ENCODE assay signal across 8 cellular contexts in genomic region chr16:4371481-4372314, GRCh38. TPM values are rescaled to one million over a fixed set of nuclear protein-coding genes. Genes with fewer than 3 reads are reported as not detected.
DNase-seq lines count a peak whose midpoint lies in the region; TF ChIP-seq lines count a peak whose summit lies in the region.

VASN (plus strand) TSS chr16:4371848; CDS start chr16:4380878, 9,030 bp downstream.

- H3K27me3 Mint-ChIP-seq in endodermal cell (ENCODE audit: insufficient read depth): no peaks in the 10 kb centered on the region

- H3K4me3 ChIP-seq in NB4 (ENCODE audit: low read depth, low read length): peak within 1 kb of the TSS; percentile 46
- H3K4me3 ChIP-seq in endodermal cell (ENCODE audit: low read length): peak within 1 kb of the TSS; percentile 82
- H3K4me3 ChIP-seq in mesodermal cell (ENCODE audit: extremely low read depth, insufficient read depth, low read length, poor library complexity, severe bottlenecking): peak within 1 kb of the TSS; percentile 70

- peak within 1 kb of the TSS; percentile 64 for H3K9ac ChIP-seq in endodermal cell (ENCODE audit: extremely low read depth, low read length, poor library complexity, severe bottlenecking)

- H3K27me3 ChIP-seq in endodermal cell (ENCODE audit: control insufficient read depth, insufficient read depth, low read length, poor library complexity, severe bottlenecking): no peaks in the 10 kb centered on the region

- peak; percentile 58 for TF ChIP-seq POLR2A in GM19099 (IDR thresholded peaks at IDR 0.05; ENCODE audit: extremely low read depth, insufficient read length, low read depth)
- TF ChIP-seq POLR2A in NB4 (IDR thresholded peaks at IDR 0.05; ENCODE audit: extremely low read depth, insufficient read length): no peak

- H3K27ac Mint-ChIP-seq in endodermal cell: peak within 1 kb of the TSS; percentile 48

- no peaks in the 10 kb centered on the region for H3K9me3 ChIP-seq in endodermal cell (ENCODE audit: control insufficient read depth, low read length)
- H3K9me3 ChIP-seq in mesodermal cell (ENCODE audit: control insufficient read depth, low read length): no peaks in the 10 kb centered on the region

- H3K36me3 ChIP-seq in endodermal cell (ENCODE audit: control insufficient read depth, insufficient read depth, low read length) (no peaks in the 10 kb centered on the region), mesodermal cell (ENCODE audit: control insufficient read depth, insufficient read depth, low read length) (peaks cover 3% of the 10 kb centered on the region)

- WGBS in endodermal cell (ENCODE audit: insufficient coverage in 1 of 2, insufficient read length in 1 of 2), 2 experiments: 6 to 8% methylated on average over 31 to 86 of the region's 86 CpGs
- 5 to 7% methylated on average over 50 to 60 of the region's 86 CpGs for WGBS in mesodermal cell (ENCODE audit: insufficient coverage in 2 of 2), 2 experiments

- peak within 1 kb of the TSS; percentile 71 for H3K4me3 Mint-ChIP-seq in endodermal cell

- H3K9me3 Mint-ChIP-seq in endodermal cell: no peaks in the 10 kb centered on the region

- no peaks in the 10 kb centered on the region for H3K36me3 Mint-ChIP-seq in endodermal cell (ENCODE audit: low read depth)

- DNase-seq in NB4 (ENCODE audit: low read depth): peak; percentile 68
- DNase-seq in activated CD8-positive, alpha-beta memory T cell treated with anti-CD3 and anti-CD28 coated beads, Interleukin-2, amount 50 U/mL, for 24 hours (ENCODE audit: extremely low read depth): peak; percentile 35
- peak; percentile 92 for DNase-seq in endodermal cell
- peak; percentile 65 for DNase-seq in stimulated activated CD8-positive, alpha-beta memory T cell treated with anti-CD3 and anti-CD28 coated beads, Interleukin-15, amount 100 ng/mL, for 24 hours (ENCODE audit: low read depth)
- no peak for DNase-seq in NCI-H2227 treated with DMSO at 0.1 percent for 48 hours (lab: John Stamatoyannopoulos, UW)

- H3K4me1 ChIP-seq in endodermal cell (ENCODE audit: control insufficient read depth, insufficient read depth, low read length): peaks cover 27% of the 10 kb centered on the region
- H3K4me1 ChIP-seq in mesodermal cell (ENCODE audit: control insufficient read depth, insufficient read depth, low read length, poor library complexity, severe bottlenecking): peaks cover 58% of the 10 kb centered on the region

- no peak for TF ChIP-seq CTCF in 22Rv1 (IDR thresholded peaks at IDR 0.05)
- TF ChIP-seq CTCF in NB4 (IDR thresholded peaks at IDR 0.05; ENCODE audit: low read depth, low read length): no peak
- TF ChIP-seq CTCF in endodermal cell (conservative IDR thresholded peaks at IDR 0.05): no peak

- H3K4me1 Mint-ChIP-seq in endodermal cell: peaks cover 21% of the 10 kb centered on the region

- H3K27ac ChIP-seq in 22Rv1 (peak within 1 kb of the TSS; percentile 29; the same call in 1 of the 2 replicates), endodermal cell (ENCODE audit: low read depth, low read length) (no peak within 1 kb of the TSS), mesodermal cell (ENCODE audit: low read depth, low read length, severe bottlenecking) (peak within 1 kb of the TSS; percentile 59)

RNA-seq across cellular contexts. Expression of gene VASN, which starts in this region (rescaled TPM):
- total RNA-seq in endodermal cell: 10 to 100 TPM; 10.4 to 12.1 TPM
- 11.5 TPM for polyA plus RNA-seq in endodermal cell (2013, experiment 1 of 2)
- 11.6 TPM for polyA plus RNA-seq in endodermal cell (2013, experiment 2 of 2)
- polyA plus RNA-seq in mesodermal cell (2013, experiment 1 of 2): 29.4 TPM
- polyA plus RNA-seq in mesodermal cell (2013, experiment 2 of 2): 26.3 TPM
